ENCODE assay signal across 18 cellular contexts in genomic region chr16:81635336-81635947, GRCh38.
DNase-seq lines count a peak whose midpoint lies in the region; ATAC-seq, FAIRE-seq and TF ChIP-seq lines count a peak whose summit lies in the region.
"Had no signal": no experiment of that assay in that cellular context is flagged by ENCODE, and none has a peak within 500 bp of the region (broad histone marks: within the 10 kb centered on the region; RNA-seq: fewer than 3 reads in every experiment).

No MANE protein-coding gene starts in this region.

- H3K27ac ChIP-seq in A549 (peak overlapping the region; percentile 77 to 88; a peak in 5 of 6 replicates), GM23338 (ENCODE audit: low read depth) (peak overlapping the region; percentile 45; the same call in 1 of the 2 replicates)
- H3K27ac ChIP-seq: ascending aorta, colonic mucosa, foreskin keratinocyte, left lung, pancreas had no signal

- no peaks in the 10 kb centered on the region; the same call in 1 of the 2 replicates for H3K9me2 ChIP-seq in GM23338 (ENCODE audit: insufficient read depth)

- H3K4me1 Mint-ChIP-seq in GM23338 (peaks cover 79% of the 10 kb centered on the region), glutamatergic neuron (ENCODE audit: low read depth, unreplicated experiment) (peaks cover 63% of the 10 kb centered on the region), mesothelial cell of epicardium (peaks cover 66% of the 10 kb centered on the region)
- peaks cover 86% of the 10 kb centered on the region for H3K4me1 Mint-ChIP-seq in stimulated activated naive CD8-positive, alpha-beta T cell treated with anti-CD3 and anti-CD28 coated beads, Interleukin-15, amount 100 ng/mL, for 72 hours

- ATAC-seq in A549 (no peak), GM23338 (no peak), Right ventricle myocardium superior (ENCODE audit: poor library complexity) (no peak)
- no peak for ATAC-seq in stimulated activated naive CD8-positive, alpha-beta T cell treated with anti-CD3 and anti-CD28 coated beads, Interleukin-15, amount 100 ng/mL, for 72 hours
- ATAC-seq: foreskin keratinocyte, left lung had no signal

- H3K4me1 ChIP-seq in A549 (peaks cover 94% of the 10 kb centered on the region), GM23338 (ENCODE audit: insufficient read depth) (peaks cover 29% of the 10 kb centered on the region)
- H3K4me1 ChIP-seq: ascending aorta, colonic mucosa had no signal

- CTCF ChIA-PET in A549 (lab: Yijun Ruan, JAX): interaction anchor here (1.8 kb wide), 1 partner anchor 12 kb away, joined by 6 read pairs; no protein-coding TSS in a partner anchor

- H3K4me3 Mint-ChIP-seq in GM23338 (no peak overlapping the region), glutamatergic neuron (ENCODE audit: unreplicated experiment) (peak overlapping the region; percentile 38), mesothelial cell of epicardium (no peak overlapping the region)
- no peak overlapping the region for H3K4me3 Mint-ChIP-seq in stimulated activated naive CD8-positive, alpha-beta T cell treated with anti-CD3 and anti-CD28 coated beads, Interleukin-15, amount 100 ng/mL, for 72 hours
- H3K4me3 Mint-ChIP-seq: T-helper 2 cell treated with Interferon-gamma antibody and Interleukin-4, amounts not matched to agents 5 μg/mL and 100 μg/mL, for 36 hours had no signal

- TF ChIP-seq EP300 in A549 (IDR thresholded peaks at IDR 0.05): no peak

- peaks cover 8% of the 10 kb centered on the region; the same call in 1 of the 2 replicates for H4K20me1 ChIP-seq in GM23338 (replicated peaks; ENCODE audit: insufficient read depth)

- no peak for TF ChIP-seq RAD21 in A549 (conservative IDR thresholded peaks at IDR 0.05 in 1 of 2, IDR thresholded peaks at IDR 0.05 in 1 of 2)

- H3K9me3 Mint-ChIP-seq in GM23338 (no peaks in the 10 kb centered on the region; the same call in 2 of the 3 replicates), glutamatergic neuron (ENCODE audit: unreplicated experiment) (peaks cover 20% of the 10 kb centered on the region), mesothelial cell of epicardium (peaks cover 6% of the 10 kb centered on the region)
- H3K9me3 Mint-ChIP-seq in stimulated activated naive CD8-positive, alpha-beta T cell treated with anti-CD3 and anti-CD28 coated beads, Interleukin-15, amount 100 ng/mL, for 72 hours: no peaks in the 10 kb centered on the region
- H3K9me3 Mint-ChIP-seq: T-helper 2 cell treated with Interferon-gamma antibody and Interleukin-4, amounts not matched to agents 5 μg/mL and 100 μg/mL, for 36 hours had no signal

- H3K4me3 ChIP-seq in A549 (no peak overlapping the region), GM23338 (no peak overlapping the region)
- H3K4me3 ChIP-seq: ascending aorta, colonic mucosa, left lung, pancreas had no signal

- POLR2A ChIA-PET in A549 (lab: Yijun Ruan, JAX): no interaction called here

- no peaks in the 10 kb centered on the region for H3K9me3 ChIP-seq in A549
- H3K9me3 ChIP-seq: ascending aorta, colonic mucosa, left lung, pancreas had no signal

- H3K27ac Mint-ChIP-seq in GM23338 (no peak overlapping the region; the same call in none of the 2 replicates), glutamatergic neuron (ENCODE audit: unreplicated experiment) (peak overlapping the region; percentile 62), mesothelial cell of epicardium (no peak overlapping the region)
- H3K27ac Mint-ChIP-seq in stimulated activated naive CD8-positive, alpha-beta T cell treated with anti-CD3 and anti-CD28 coated beads, Interleukin-15, amount 100 ng/mL, for 72 hours: peak overlapping the region in 1 of 2 donors; percentile 86
- H3K27ac Mint-ChIP-seq: T-helper 2 cell treated with Interferon-gamma antibody and Interleukin-4, amounts not matched to agents 5 μg/mL and 100 μg/mL, for 36 hours had no signal

- WGBS in A549 (ENCODE audit: missing lambda C conversion rate): 87% methylated on average over 12 of the region's 12 CpGs

- H3K4me2 ChIP-seq in A549 (peak overlapping the region; percentile 68), GM23338 (0 out of 2 replicates have a peak overlapping the region, but pooled peaks have one; percentile 28)

- H3K27me3 Mint-ChIP-seq in GM23338 (ENCODE audit: insufficient read depth, low read depth, poor library complexity) (peaks cover 14% of the 10 kb centered on the region), glutamatergic neuron (ENCODE audit: unreplicated experiment) (peaks cover 19% of the 10 kb centered on the region), mesothelial cell of epicardium (ENCODE audit: low read depth) (no peaks in the 10 kb centered on the region)
- H3K27me3 Mint-ChIP-seq in stimulated activated naive CD8-positive, alpha-beta T cell treated with anti-CD3 and anti-CD28 coated beads, Interleukin-15, amount 100 ng/mL, for 72 hours: no peaks in the 10 kb centered on the region

- peaks cover 54% of the 10 kb centered on the region for H3K79me2 ChIP-seq in GM23338 (replicated peaks; ENCODE audit: insufficient read depth)

- H2AFZ ChIP-seq in GM23338: no peak overlapping the region

- DNase-seq in A549 (ENCODE audit: low read depth in 1 of 2, low spot score in 1 of 2): no peak
- DNase-seq in GM23338 (ENCODE audit: low spot score): no peak
- peak; percentile 39 for DNase-seq in NCI-H69 (lab: John Stamatoyannopoulos, UW)
- DNase-seq in glutamatergic neuron: no peak
- DNase-seq in stimulated activated naive CD8-positive, alpha-beta T cell treated with anti-CD3 and anti-CD28 coated beads, Interleukin-15, amount 100 ng/mL, for 72 hours: no peak
- no peak for DNase-seq in activated naive CD4-positive, alpha-beta T cell treated with anti-CD3 and anti-CD28 coated beads, Interleukin-2, amount 50 U/mL, for 16 hours
- no peak for DNase-seq in Right ventricle myocardium superior
- no peak for DNase-seq in mesothelial cell of epicardium (ENCODE audit: low spot score in 2 of 2, unreplicated experiment in 2 of 2)
- DNase-seq: Calu3, colonic mucosa, foreskin keratinocyte, left lung, NCI-H226, pancreas, SIG-M5 had no signal

- no peak for TF ChIP-seq CTCF in A549 (IDR thresholded peaks at IDR 0.05)
- TF ChIP-seq CTCF in GM23338 (conservative IDR thresholded peaks at IDR 0.05; ENCODE audit: low read depth in 2 of 2): no peak
- no peak for TF ChIP-seq CTCF in glutamatergic neuron (IDR thresholded peaks at IDR 0.05; ENCODE audit: partially characterized antibody, unreplicated experiment)
- TF ChIP-seq CTCF in mesothelial cell of epicardium (IDR thresholded peaks at IDR 0.05; ENCODE audit: unreplicated experiment): no peak

- intact Hi-C loops in Right ventricle myocardium superior (cut with DNase I): loop anchor here (5.0 kb wide), 1 partner anchor 57 kb away; no protein-coding TSS in a partner anchor

- no peaks in the 10 kb centered on the region for H3K36me3 ChIP-seq in GM23338 (ENCODE audit: insufficient read depth)
- H3K36me3 ChIP-seq: ascending aorta, colonic mucosa, left lung, pancreas had no signal

- no peaks in the 10 kb centered on the region for H3F3A ChIP-seq in GM23338 (replicated peaks; ENCODE audit: low read depth)

- no peaks in the 10 kb centered on the region for H3K27me3 ChIP-seq in GM23338 (ENCODE audit: insufficient read depth)
- H3K27me3 ChIP-seq: ascending aorta, colonic mucosa, foreskin keratinocyte, left lung, pancreas had no signal

- TF ChIP-seq POLR2A in A549 (IDR thresholded peaks at IDR 0.05; ENCODE audit: low read length): no peak

- no peak for FAIRE-seq in A549 (lab: Jason Lieb, UNC)
- FAIRE-seq: HTR-8/SVneo, pancreas had no signal

- H3K36me3 Mint-ChIP-seq in GM23338 (ENCODE audit: low read depth) (no peaks in the 10 kb centered on the region; the same call in 1 of the 3 replicates), glutamatergic neuron (ENCODE audit: unreplicated experiment) (no peaks in the 10 kb centered on the region), mesothelial cell of epicardium (peaks cover 5% of the 10 kb centered on the region)

TF ChIP-seq in A549, 52 proteins besides CTCF, POLR2A, EP300 and RAD21 (continues in another document):
- TF ChIP-seq POLR2AphosphoS2 (conservative IDR thresholded peaks at IDR 0.05; ENCODE audit: low read length): no peak
- TF ChIP-seq MAZ (IDR thresholded peaks at IDR 0.05; ENCODE audit: borderline replicate concordance, low read depth, low read length): no peak
- no peak for TF ChIP-seq MAX (IDR thresholded peaks at IDR 0.05)
- TF ChIP-seq HEYL (CRISPR knock-in tag; IDR thresholded peaks at IDR 0.05): no peak
- TF ChIP-seq RARB (CRISPR knock-in tag; IDR thresholded peaks at IDR 0.05): no peak
- no peak for TF ChIP-seq RFX5 (IDR thresholded peaks at IDR 0.05)
- TF ChIP-seq ZFP36 (IDR thresholded peaks at IDR 0.05; ENCODE audit: borderline replicate concordance, partially characterized antibody): no peak
- no peak for TF ChIP-seq CHD2 (IDR thresholded peaks at IDR 0.05; ENCODE audit: low read length, partially characterized antibody)

TF ChIP-seq in GM23338, 12 proteins besides CTCF, POLR2A, EP300 and RAD21 (continues in another document):
- TF ChIP-seq EZH2 (IDR thresholded peaks at IDR 0.05; ENCODE audit: low read depth, unreplicated experiment): no peak
- TF ChIP-seq EZH2phosphoT487 (IDR thresholded peaks at IDR 0.05; ENCODE audit: unreplicated experiment): no peak
- no peak for TF ChIP-seq CREB1 (CRISPR knock-in tag; IDR thresholded peaks at IDR 0.05; ENCODE audit: low read depth)
- TF ChIP-seq STAT1 (IDR thresholded peaks at IDR 0.05; ENCODE audit: unreplicated experiment): no peak
